17 cellular contexts compared by ENCODE assay signal in the genomic region with DNA sequence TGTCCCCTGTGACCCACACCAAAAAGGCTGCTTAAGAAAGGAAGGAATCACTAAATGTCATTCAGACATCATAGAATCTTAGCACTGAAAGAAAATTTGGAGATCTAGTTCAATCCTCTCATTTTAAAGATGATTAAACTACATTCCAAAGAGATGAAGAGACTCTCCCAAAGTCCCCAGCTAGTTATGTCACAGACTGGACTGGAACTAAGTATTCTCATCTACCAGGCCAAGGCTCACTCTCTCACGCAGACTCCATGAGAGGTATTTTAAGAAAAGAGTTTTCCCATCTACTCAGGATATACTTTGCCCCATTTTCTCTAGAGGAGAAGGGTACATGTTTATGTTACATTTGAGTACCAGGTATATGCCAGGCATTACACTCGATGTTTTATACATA. TPM values are rescaled to one million over a fixed set of nuclear protein-coding genes. Genes with fewer than 3 reads are reported as not detected.
"Had no signal": no experiment of that assay in that cellular context is flagged by ENCODE, and none has a peak within 500 bp of the region (broad histone marks: within the 10 kb centered on the region; RNA-seq: fewer than 3 reads in every experiment).

No MANE protein-coding gene starts in this region.

- H3K4me3 ChIP-seq: gastroesophageal sphincter, hepatocyte had no signal

- H2AFZ ChIP-seq: hepatocyte had no signal

- H3K27ac ChIP-seq: gastroesophageal sphincter, hepatocyte had no signal

- H3K36me3 Mint-ChIP-seq: activated CD8-positive, alpha-beta memory T cell treated with anti-CD3 and anti-CD28 coated beads, Interleukin-2, amount 10 ng/mL, durations not matched to agents 7 days and 5 days; activated naive CD4-positive, alpha-beta T cell treated with anti-CD3 and anti-CD28 coated beads, Interleukin-2, amount 50 U/mL, for 24 hours had no signal

- H3K27me3 Mint-ChIP-seq: activated naive CD4-positive, alpha-beta T cell treated with anti-CD3 and anti-CD28 coated beads, Interleukin-2, amount 50 U/mL, for 24 hours had no signal

- H3K4me2 ChIP-seq: hepatocyte had no signal

- H3K79me2 ChIP-seq: hepatocyte had no signal

- H3K9me3 Mint-ChIP-seq: activated naive CD4-positive, alpha-beta T cell treated with anti-CD3 and anti-CD28 coated beads, Interleukin-2, amount 50 U/mL, for 24 hours; activated T-cell treated with anti-CD3 and anti-CD28 coated beads, Interleukin-2, amount 50 U/mL, for 24 hours; stimulated activated naive CD8-positive, alpha-beta T cell treated with anti-CD3 and anti-CD28 coated beads, Interleukin-15, amount 100 ng/mL, for 72 hours had no signal

- H3K36me3 ChIP-seq: gastroesophageal sphincter had no signal

- H3K4me1 Mint-ChIP-seq: activated CD8-positive, alpha-beta memory T cell treated with anti-CD3 and anti-CD28 coated beads, Interleukin-2, amount 10 ng/mL, durations not matched to agents 7 days and 5 days; activated naive CD4-positive, alpha-beta T cell treated with anti-CD3 and anti-CD28 coated beads, Interleukin-2, amount 50 U/mL, for 24 hours; stimulated activated naive CD8-positive, alpha-beta T cell treated with anti-CD3 and anti-CD28 coated beads, Interleukin-15, amount 100 ng/mL, for 72 hours had no signal

- H3K9me3 ChIP-seq: gastroesophageal sphincter had no signal

- H3K4me1 ChIP-seq: gastroesophageal sphincter had no signal

- H3K4me3 Mint-ChIP-seq: activated CD8-positive, alpha-beta memory T cell treated with anti-CD3 and anti-CD28 coated beads, Interleukin-2, amount 10 ng/mL, durations not matched to agents 7 days and 5 days; activated naive CD4-positive, alpha-beta T cell treated with anti-CD3 and anti-CD28 coated beads, Interleukin-2, amount 50 U/mL, for 24 hours; activated T-cell treated with anti-CD3 and anti-CD28 coated beads, Interleukin-2, amount 50 U/mL, for 24 hours; stimulated activated naive CD8-positive, alpha-beta T cell treated with anti-CD3 and anti-CD28 coated beads, Interleukin-15, amount 100 ng/mL, for 72 hours had no signal

- FAIRE-seq: bronchial epithelial cell, colon, endothelial cell of umbilical vein had no signal

- DNase-seq: activated CD4-positive, alpha-beta T cell treated with anti-CD3 and anti-CD28 coated beads, Interleukin-2, amount 50 U/mL, for 48 hours; activated CD8-positive, alpha-beta memory T cell treated with anti-CD3 and anti-CD28 coated beads, Interleukin-2, amount 10 ng/mL, durations not matched to agents 7 days and 5 days; activated effector memory CD4-positive, alpha-beta T cell treated with Interleukin-2 at 50 U/mL for 16 hours; activated T-cell treated with anti-CD3 and anti-CD28 coated beads, Interleukin-2, amount 50 U/mL, for 24 hours; stimulated activated CD4-positive, alpha-beta T cell treated with anti-CD3 and anti-CD28 coated beads, Interleukin-15, amount 100 ng/mL, for 24 hours; stimulated activated naive CD8-positive, alpha-beta T cell treated with anti-CD3 and anti-CD28 coated beads, Interleukin-15, amount 100 ng/mL, for 72 hours had no signal

- H3K27ac Mint-ChIP-seq: activated CD8-positive, alpha-beta memory T cell treated with anti-CD3 and anti-CD28 coated beads, Interleukin-2, amount 10 ng/mL, durations not matched to agents 7 days and 5 days; activated naive CD4-positive, alpha-beta T cell treated with anti-CD3 and anti-CD28 coated beads, Interleukin-2, amount 50 U/mL, for 24 hours; activated T-cell treated with anti-CD3 and anti-CD28 coated beads, Interleukin-2, amount 50 U/mL, for 24 hours; stimulated activated naive CD8-positive, alpha-beta T cell treated with anti-CD3 and anti-CD28 coated beads, Interleukin-15, amount 100 ng/mL, for 72 hours had no signal

- H3K27me3 ChIP-seq: gastroesophageal sphincter, hepatocyte had no signal

RNA-seq across cellular contexts. Expression of a gene that starts 6.9 kb away (rescaled TPM):
- total RNA-seq: activated CD8-positive, alpha-beta memory T cell treated with anti-CD3 and anti-CD28 coated beads, Interleukin-2, amount 10 ng/mL, durations not matched to agents 7 days and 5 days; bronchial epithelial cell; endothelial cell of umbilical vein; gastroesophageal sphincter; kidney epithelial cell; pulmonary artery endothelial cell; T-helper 2 cell treated with Interferon-gamma antibody and Interleukin-4, amounts not matched to agents 100 ng/mL and 5 ng/mL, for 36 hours had no signal
- polyA plus RNA-seq: endothelial cell of umbilical vein, liver, neural cell had no signal
